In genomic region chr2:136056077-136056688, GRCh38 we compare ENCODE assay signal across 13 cellular contexts.
DNase-seq lines count a peak whose midpoint lies in the region; ATAC-seq and TF ChIP-seq lines count a peak whose summit lies in the region.
"Had no signal": no experiment of that assay in that cellular context is flagged by ENCODE, and none has a peak within 500 bp of the region (broad histone marks: within the 10 kb centered on the region; RNA-seq: fewer than 3 reads in every experiment).

No MANE protein-coding gene starts in this region.

- peaks cover 43% of the 10 kb centered on the region for H3K4me1 Mint-ChIP-seq in T-helper 17 cell
- H3K4me1 Mint-ChIP-seq in stimulated activated naive CD8-positive, alpha-beta T cell treated with anti-CD3 and anti-CD28 coated beads, Interleukin-15, amount 100 ng/mL, for 72 hours, result peaks cover 83% of the 10 kb centered on the region

- POLR2A ChIA-PET in A673 (lab: Charles Lee; ENCODE audit: low non-redundant PET), result no interaction called here

- no peaks in the 10 kb centered on the region for H3K27me3 Mint-ChIP-seq in T-helper 17 cell
- H3K27me3 Mint-ChIP-seq in stimulated activated naive CD8-positive, alpha-beta T cell treated with anti-CD3 and anti-CD28 coated beads, Interleukin-15, amount 100 ng/mL, for 72 hours, result no peaks in the 10 kb centered on the region

- no peaks in the 10 kb centered on the region for H3K36me3 ChIP-seq in A673 (ENCODE audit: insufficient read depth, low read length, poor library complexity, severe bottlenecking)
- no peaks in the 10 kb centered on the region for H3K36me3 ChIP-seq in upper lobe of right lung
- H3K36me3 ChIP-seq: BLaER1 had no signal

- no peak for TF ChIP-seq CTCF in A673 (conservative IDR thresholded peaks at IDR 0.05; ENCODE audit: low read depth, low read length)
- no peak for TF ChIP-seq CTCF in upper lobe of right lung (IDR thresholded peaks at IDR 0.05)

- no peaks in the 10 kb centered on the region for H3K27me3 ChIP-seq in A673 (replicated peaks; ENCODE audit: insufficient read depth, low read depth, low read length, poor library complexity)
- H3K27me3 ChIP-seq in upper lobe of right lung, result no peaks in the 10 kb centered on the region
- H3K27me3 ChIP-seq: BLaER1, testis had no signal

- H3K4me3 ChIP-seq in A673 (ENCODE audit: low read depth, low read length, poor library complexity, severe bottlenecking), result no peak overlapping the region
- no peak overlapping the region for H3K4me3 ChIP-seq in upper lobe of right lung
- H3K4me3 ChIP-seq: BLaER1, testis had no signal

- BruUV-seq in A673 (replicated peaks; lab: Mats Ljungman, UMichigan), result no TSS peak

- peak overlapping the region; percentile 47 for H3K4me3 Mint-ChIP-seq in T-helper 17 cell
- H3K4me3 Mint-ChIP-seq in stimulated activated naive CD8-positive, alpha-beta T cell treated with anti-CD3 and anti-CD28 coated beads, Interleukin-15, amount 100 ng/mL, for 72 hours, result peak overlapping the region; percentile 60 to 82

- no peaks in the 10 kb centered on the region for H3K9me3 ChIP-seq in T-helper 17 cell (ENCODE audit: control insufficient read depth, low read length, poor library complexity, severe bottlenecking)
- no peaks in the 10 kb centered on the region for H3K9me3 ChIP-seq in A673 (ENCODE audit: low read depth, low read length, poor library complexity, severe bottlenecking)
- no peaks in the 10 kb centered on the region for H3K9me3 ChIP-seq in upper lobe of right lung
- H3K9me3 ChIP-seq: BLaER1, testis had no signal

- no peaks in the 10 kb centered on the region for H3K36me3 Mint-ChIP-seq in T-helper 17 cell (ENCODE audit: low read depth)

- intact Hi-C loops in A673 (cut with micrococcal nuclease; ENCODE audit: unreplicated experiment) (no loop called here), upper lobe of right lung (cut with DNase I) (no loop called here)

- H3K9me3 Mint-ChIP-seq in stimulated activated naive CD8-positive, alpha-beta T cell treated with anti-CD3 and anti-CD28 coated beads, Interleukin-15, amount 100 ng/mL, for 72 hours, result no peaks in the 10 kb centered on the region

- H3K4me1 ChIP-seq in A673 (ENCODE audit: insufficient read depth, low read length, poor library complexity, severe bottlenecking) (no peaks in the 10 kb centered on the region), upper lobe of right lung (no peaks in the 10 kb centered on the region)
- H3K4me1 ChIP-seq: testis had no signal

- peak overlapping the region; percentile 93 for H3K27ac Mint-ChIP-seq in T-helper 17 cell
- H3K27ac Mint-ChIP-seq in stimulated activated naive CD8-positive, alpha-beta T cell treated with anti-CD3 and anti-CD28 coated beads, Interleukin-15, amount 100 ng/mL, for 72 hours, result peak overlapping the region; percentile 96 to 97

- peak; percentile 44 for DNase-seq in stimulated activated CD4-positive, alpha-beta T cell treated with anti-CD3 and anti-CD28 coated beads, Interleukin-4, amount 100 ng/mL, for 24 hours
- no peak for DNase-seq in stimulated activated CD4-positive, alpha-beta T cell treated with anti-CD3 and anti-CD28 coated beads, Interleukin-2, amount 100 ng/mL, for 24 hours
- DNase-seq in T-helper 17 cell, result no peak
- DNase-seq in stimulated activated naive CD8-positive, alpha-beta T cell treated with anti-CD3 and anti-CD28 coated beads, Interleukin-15, amount 100 ng/mL, for 72 hours, result peak; percentile 51 to 61
- no peak for DNase-seq in A673 (ENCODE audit: low spot score)
- no peak for DNase-seq in upper lobe of right lung
- DNase-seq: head of caudate nucleus, NCI-H1092 treated with DMSO at 0.1 percent for 48 hours, Right ventricle myocardium superior, testis had no signal

- H3K27ac ChIP-seq in A673 (ENCODE audit: low read depth, low read length, poor library complexity, severe bottlenecking) (no peak overlapping the region), upper lobe of right lung (no peak overlapping the region)
- H3K27ac ChIP-seq: BLaER1, testis had no signal

- peak; percentile 34 for ATAC-seq in HG03060 (IDR thresholded peaks at IDR 0.05; ENCODE audit: low read depth, unreplicated experiment)
- ATAC-seq in T-helper 17 cell, result no peak
- peak; percentile 62 for ATAC-seq in stimulated activated naive CD8-positive, alpha-beta T cell treated with anti-CD3 and anti-CD28 coated beads, Interleukin-15, amount 100 ng/mL, for 72 hours
- no peak for ATAC-seq in GM18873 (IDR thresholded peaks at IDR 0.05; ENCODE audit: low FRiP score, unreplicated experiment)
- no peak for ATAC-seq in upper lobe of right lung

- CTCF ChIA-PET in A673 (lab: Charles Lee), result no interaction called here

Comparison
In these comparisons a context has a peak if more than half of its experiments do, and no peak if none do; other contexts are left out.
1. DNase-seq: peak in stimulated activated CD4-positive, alpha-beta T cell treated with anti-CD3 and anti-CD28 coated beads, Interleukin-4, amount 100 ng/mL, for 24 hours (single experiment) and stimulated activated naive CD8-positive, alpha-beta T cell treated with anti-CD3 and anti-CD28 coated beads, Interleukin-15, amount 100 ng/mL, for 72 hours (2 of 2); none in stimulated activated CD4-positive, alpha-beta T cell treated with anti-CD3 and anti-CD28 coated beads, Interleukin-2, amount 100 ng/mL, for 24 hours (0 of 2), T-helper 17 cell (0 of 3), A673 (single experiment) and upper lobe of right lung (single experiment).
2. ATAC-seq: peak in HG03060 (single experiment) and stimulated activated naive CD8-positive, alpha-beta T cell treated with anti-CD3 and anti-CD28 coated beads, Interleukin-15, amount 100 ng/mL, for 72 hours (single experiment); none in T-helper 17 cell (single experiment), GM18873 (single experiment) and upper lobe of right lung (single experiment).